In the genomic region with DNA sequence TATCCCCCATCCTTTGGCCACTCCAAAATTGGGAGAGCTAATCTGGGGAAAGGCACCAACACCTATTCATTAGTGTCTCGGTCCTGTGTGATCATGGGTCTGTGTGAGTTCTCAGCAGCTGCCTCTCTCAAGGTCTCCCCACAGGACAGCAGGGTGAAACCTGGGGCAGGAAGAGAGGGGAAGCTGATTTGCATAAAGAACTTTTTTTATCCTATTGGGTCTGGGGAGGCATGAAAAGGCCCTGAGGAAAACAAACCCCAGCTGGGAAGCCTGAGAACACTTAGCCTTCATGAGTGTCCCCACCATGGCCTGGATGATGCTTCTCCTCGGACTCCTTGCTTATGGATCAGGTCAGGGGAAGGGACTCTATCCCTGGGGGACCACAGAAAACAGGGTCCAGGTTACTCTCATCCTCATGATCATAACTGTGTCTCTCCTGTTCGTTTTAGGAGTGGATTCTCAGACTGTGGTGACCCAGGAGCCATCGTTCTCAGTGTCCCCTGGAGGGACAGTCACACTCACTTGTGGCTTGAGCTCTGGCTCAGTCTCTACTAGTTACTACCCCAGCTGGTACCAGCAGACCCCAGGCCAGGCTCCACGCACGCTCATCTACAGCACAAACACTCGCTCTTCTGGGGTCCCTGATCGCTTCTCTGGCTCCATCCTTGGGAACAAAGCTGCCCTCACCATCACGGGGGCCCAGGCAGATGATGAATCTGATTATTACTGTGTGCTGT, we compare ENCODE assay signal across 21 cellular contexts.
DNase-seq lines count a peak whose midpoint lies in the region; FAIRE-seq and TF ChIP-seq lines count a peak whose summit lies in the region.
"Had no signal": no experiment of that assay in that cellular context is flagged by ENCODE, and none has a peak within 500 bp of the region (broad histone marks: within the 10 kb centered on the region; RNA-seq: fewer than 3 reads in every experiment).

No MANE protein-coding gene starts in this region.

- H3K9ac ChIP-seq in Karpas-422 (ENCODE audit: low read length) (peak overlapping the region; percentile 61), GM23248 (no peak overlapping the region)

- no peaks in the 10 kb centered on the region for H4K20me1 ChIP-seq in Karpas-422 (ENCODE audit: insufficient read depth, low read depth, low read length)
- H4K20me1 ChIP-seq in GM23248 (ENCODE audit: insufficient read depth), result no peaks in the 10 kb centered on the region

- no peaks in the 10 kb centered on the region for H3F3A ChIP-seq in GM23248 (ENCODE audit: insufficient read depth)

- H3K4me2 ChIP-seq in Karpas-422 (ENCODE audit: low read depth, low read length, poor library complexity, severe bottlenecking), result peak overlapping the region; percentile 62
- H3K4me2 ChIP-seq in GM23248 (ENCODE audit: unreplicated experiment), result no peak overlapping the region

- H3K27ac ChIP-seq in Karpas-422 (ENCODE audit: low read length) (peak overlapping the region; percentile 89), GM23248 (no peak overlapping the region)
- H3K27ac ChIP-seq: ascending aorta, ovary, RWPE1, stomach, upper lobe of right lung had no signal

- H3K9me2 ChIP-seq in Karpas-422 (replicated peaks; ENCODE audit: insufficient read depth, low read length) (no peaks in the 10 kb centered on the region), GM23248 (ENCODE audit: insufficient read depth) (no peaks in the 10 kb centered on the region)

- no peaks in the 10 kb centered on the region for H3K79me2 ChIP-seq in Karpas-422 (ENCODE audit: low read length)
- no peaks in the 10 kb centered on the region for H3K79me2 ChIP-seq in GM23248 (ENCODE audit: insufficient read depth)

- H3K4me1 ChIP-seq in Karpas-422 (ENCODE audit: low read length) (peaks cover 32% of the 10 kb centered on the region), GM23248 (ENCODE audit: insufficient read depth) (no peaks in the 10 kb centered on the region)
- H3K4me1 ChIP-seq: ascending aorta, stomach, upper lobe of right lung had no signal

- H3K9me3 ChIP-seq in Karpas-422 (ENCODE audit: low read length), result no peaks in the 10 kb centered on the region
- H3K9me3 ChIP-seq in GM23248 (ENCODE audit: low read depth), result no peaks in the 10 kb centered on the region
- H3K9me3 ChIP-seq: ascending aorta, ovary, stomach, upper lobe of right lung had no signal

- H3K27me3 ChIP-seq in GM06990 (replicated peaks; ENCODE audit: control insufficient read depth, insufficient read depth, low read length), result no peaks in the 10 kb centered on the region
- H3K27me3 ChIP-seq in Karpas-422 (ENCODE audit: low read length), result no peaks in the 10 kb centered on the region
- H3K27me3 ChIP-seq in GM23248 (replicated peaks; ENCODE audit: insufficient read depth), result peaks cover 44% of the 10 kb centered on the region
- H3K27me3 ChIP-seq: ascending aorta, ovary had no signal

- no peak for TF ChIP-seq CTCF in GM06990 (IDR thresholded peaks at IDR 0.05; ENCODE audit: insufficient read depth, low read length, poor library complexity, severe bottlenecking)

- peak; percentile 75 for FAIRE-seq in GM19239 (lab: Jason Lieb, UNC)

- H3K4me3 ChIP-seq in GM06990 (replicated peaks; ENCODE audit: low read depth, low read length) (peak overlapping the region; percentile 41), Karpas-422 (ENCODE audit: low read length) (peak overlapping the region; percentile 62), GM23248 (no peak overlapping the region)
- H3K4me3 ChIP-seq: ascending aorta, ovary, stomach, upper lobe of right lung had no signal

- DNase-seq in GM06990 (ENCODE audit: extremely low read depth, insufficient read length) (peak; percentile 51), GM19239 (ENCODE audit: insufficient read length, low spot score) (no peak), Karpas-422 (peak; percentile 76), germinal center (ENCODE audit: low spot score) (peak; percentile 57), NCI-H748 (lab: John Stamatoyannopoulos, UW; ENCODE audit: unreplicated experiment) (no peak), ecto neural progenitor cell (ENCODE audit: low spot score) (no peak), GM23248 (no peak), CD1c-positive myeloid dendritic cell (ENCODE audit: extremely low spot score) (no peak)
- DNase-seq: COR-L47; effector memory CD8-positive, alpha-beta T cell; EL; H7; head of caudate nucleus; NCI-H1417 treated with DMSO at 0.1 percent for 48 hours; NK-92 treated with Interleukin-12 subunit alpha and Interleukin-12 subunit beta, amount 100 ng/mL, for 24 hours; ovary; stomach; SW 1271; upper lobe of right lung had no signal

- H3K36me3 ChIP-seq in GM06990 (ENCODE audit: control insufficient read depth, insufficient read depth, low read length) (no peaks in the 10 kb centered on the region), Karpas-422 (ENCODE audit: insufficient read depth, low read length) (no peaks in the 10 kb centered on the region; the same call in 1 of the 2 replicates), GM23248 (ENCODE audit: low read depth) (no peaks in the 10 kb centered on the region)
- H3K36me3 ChIP-seq: ascending aorta, ovary, stomach, upper lobe of right lung had no signal

- in situ Hi-C loops in GM23248 (cut with MboI), result no loop called here

- H2AFZ ChIP-seq in Karpas-422 (ENCODE audit: low read length) (peak overlapping the region; percentile 55; the same call in 1 of the 2 replicates), GM23248 (no peak overlapping the region)

- WGBS in GM23248 (ENCODE audit: low coverage in 1 of 2, low lambda C conversion rate in 2 of 2, missing lambda C conversion rate in 2 of 2), 2 experiments, result 22 to 26% methylated on average over 9 of the region's 9 CpGs

Comparison
In these comparisons a context has a peak if more than half of its experiments do, and no peak if none do; other contexts are left out.
1. DNase-seq: peak in GM06990 (single experiment), Karpas-422 (single experiment) and germinal center (single experiment); none in GM19239 (single experiment), NCI-H748 (single experiment), ecto neural progenitor cell (single experiment), GM23248 (single experiment) and CD1c-positive myeloid dendritic cell (single experiment).